1 cellular context compared by ENCODE assay signal in genomic region chr18:50105027-50105426, GRCh38.
TF ChIP-seq lines count a peak whose summit lies in the region.

No MANE protein-coding gene starts in this region.

TF ChIP-seq in HEK293, 187 proteins besides CTCF, POLR2A, EP300 and RAD21 (continued from another document and continues in another):
- TF ChIP-seq ZBTB6 (tag by site-specific recombination; IDR thresholded peaks at IDR 0.05) (no peak), ZFP37 (tag by site-specific recombination; IDR thresholded peaks at IDR 0.05) (peak; percentile 96), ZBTB44 (tag by site-specific recombination; IDR thresholded peaks at IDR 0.05) (no peak), MYNN (tag by site-specific recombination; IDR thresholded peaks at IDR 0.05; ENCODE audit: borderline replicate concordance) (no peak), ZNF350 (tag by site-specific recombination; IDR thresholded peaks at IDR 0.05) (no peak), PBX3 (CRISPR knock-in tag; IDR thresholded peaks at IDR 0.05) (no peak), ZSCAN30 (tag by site-specific recombination; IDR thresholded peaks at IDR 0.05) (no peak), BCL11A (tag by site-specific recombination; IDR thresholded peaks at IDR 0.05; ENCODE audit: low read depth) (no peak), ZNF274 (IDR thresholded peaks at IDR 0.05; ENCODE audit: low read length) (no peak), ZNF274 (tag by site-specific recombination; IDR thresholded peaks at IDR 0.05; ENCODE audit: borderline replicate concordance) (no peak), ZNF175 (tag by site-specific recombination; IDR thresholded peaks at IDR 0.05) (no peak), KLF9 (tag by site-specific recombination; IDR thresholded peaks at IDR 0.05; ENCODE audit: low read depth) (no peak), ZNF138 (tag by site-specific recombination; IDR thresholded peaks at IDR 0.05; ENCODE audit: borderline replicate concordance) (0 out of 2 replicates have a peak, but pooled peaks have one; percentile 43), ZNF2 (tag by site-specific recombination; IDR thresholded peaks at IDR 0.05) (no peak), ZNF433 (tag by site-specific recombination; IDR thresholded peaks at IDR 0.05; ENCODE audit: low read depth) (peak; percentile 90), MZF1 (tag by site-specific recombination; IDR thresholded peaks at IDR 0.05; ENCODE audit: borderline replicate concordance) (peak; percentile 33; the same call in 1 of the 2 replicates), GLIS2 (tag by site-specific recombination; IDR thresholded peaks at IDR 0.05) (0 out of 2 replicates have a peak, but pooled peaks have one; percentile 13), ZNF843 (tag by site-specific recombination; IDR thresholded peaks at IDR 0.05) (no peak), ZNF785 (tag by site-specific recombination; IDR thresholded peaks at IDR 0.05) (no peak), OVOL3 (tag by site-specific recombination; IDR thresholded peaks at IDR 0.05) (peak; percentile 57; the same call in 1 of the 2 replicates), ZBTB1 (tag by site-specific recombination; IDR thresholded peaks at IDR 0.05) (no peak), ZNF19 (tag by site-specific recombination; IDR thresholded peaks at IDR 0.05; ENCODE audit: low read depth) (0 out of 2 replicates have a peak, but pooled peaks have one; percentile 63), GLI4 (tag by site-specific recombination; IDR thresholded peaks at IDR 0.05) (no peak), TCF7L2 (IDR thresholded peaks at IDR 0.05; ENCODE audit: borderline replicate concordance, low read depth, low read length) (no peak), AEBP2 (tag by site-specific recombination; IDR thresholded peaks at IDR 0.05; ENCODE audit: borderline replicate concordance) (0 out of 2 replicates have a peak, but pooled peaks have one; percentile 76), BCL11B (tag by site-specific recombination; IDR thresholded peaks at IDR 0.05; ENCODE audit: low read depth) (no peak), ZNF10 (tag by site-specific recombination; IDR thresholded peaks at IDR 0.05) (no peak), ZNF155 (tag by site-specific recombination; IDR thresholded peaks at IDR 0.05) (no peak), ZNF174 (tag by site-specific recombination; IDR thresholded peaks at IDR 0.05) (no peak), ZNF37A (tag by site-specific recombination; IDR thresholded peaks at IDR 0.05) (no peak), ZNF664 (tag by site-specific recombination; IDR thresholded peaks at IDR 0.05) (peak; percentile 82), ZNF704 (tag by site-specific recombination; IDR thresholded peaks at IDR 0.05) (peak; percentile 68; the same call in 1 of the 2 replicates), GLIS1 (tag by site-specific recombination; IDR thresholded peaks at IDR 0.05) (0 out of 2 replicates have a peak, but pooled peaks have one; percentile 18), MEIS1 (CRISPR knock-in tag; IDR thresholded peaks at IDR 0.05; ENCODE audit: borderline replicate concordance) (no peak), ZNF791 (tag by site-specific recombination; IDR thresholded peaks at IDR 0.05) (peak; percentile 86; the same call in 1 of the 2 replicates), ZNF571 (tag by site-specific recombination; IDR thresholded peaks at IDR 0.05) (no peak), ZNF558 (tag by site-specific recombination; IDR thresholded peaks at IDR 0.05) (peak; percentile 79; the same call in 1 of the 2 replicates), ZNF211 (tag by site-specific recombination; IDR thresholded peaks at IDR 0.05; ENCODE audit: low read depth) (no peak), ZNF585B (tag by site-specific recombination; IDR thresholded peaks at IDR 0.05) (no peak), YY1 (tag by site-specific recombination; IDR thresholded peaks at IDR 0.05) (no peak), ZNF404 (tag by site-specific recombination; IDR thresholded peaks at IDR 0.05) (peak; percentile 88; the same call in 1 of the 2 replicates), ZNF391 (tag by site-specific recombination; IDR thresholded peaks at IDR 0.05; ENCODE audit: borderline replicate concordance, low read depth) (no peak), IKZF3 (tag by site-specific recombination; IDR thresholded peaks at IDR 0.05) (no peak), ZBTB20 (tag by site-specific recombination; IDR thresholded peaks at IDR 0.05) (no peak), ZBTB26 (tag by site-specific recombination; optimal IDR thresholded peaks at IDR 0.05) (no peak)
- TF ChIP-seq, protein P1, sequence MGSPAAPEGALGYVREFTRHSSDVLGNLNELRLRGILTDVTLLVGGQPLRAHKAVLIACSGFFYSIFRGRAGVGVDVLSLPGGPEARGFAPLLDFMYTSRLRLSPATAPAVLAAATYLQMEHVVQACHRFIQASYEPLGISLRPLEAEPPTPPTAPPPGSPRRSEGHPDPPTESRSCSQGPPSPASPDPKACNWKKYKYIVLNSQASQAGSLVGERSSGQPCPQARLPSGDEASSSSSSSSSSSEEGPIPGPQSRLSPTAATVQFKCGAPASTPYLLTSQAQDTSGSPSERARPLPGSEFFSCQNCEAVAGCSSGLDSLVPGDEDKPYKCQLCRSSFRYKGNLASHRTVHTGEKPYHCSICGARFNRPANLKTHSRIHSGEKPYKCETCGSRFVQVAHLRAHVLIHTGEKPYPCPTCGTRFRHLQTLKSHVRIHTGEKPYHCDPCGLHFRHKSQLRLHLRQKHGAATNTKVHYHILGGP (tag by site-specific recombination; IDR thresholded peaks at IDR 0.05): no peak
- TF ChIP-seq, protein P2, sequence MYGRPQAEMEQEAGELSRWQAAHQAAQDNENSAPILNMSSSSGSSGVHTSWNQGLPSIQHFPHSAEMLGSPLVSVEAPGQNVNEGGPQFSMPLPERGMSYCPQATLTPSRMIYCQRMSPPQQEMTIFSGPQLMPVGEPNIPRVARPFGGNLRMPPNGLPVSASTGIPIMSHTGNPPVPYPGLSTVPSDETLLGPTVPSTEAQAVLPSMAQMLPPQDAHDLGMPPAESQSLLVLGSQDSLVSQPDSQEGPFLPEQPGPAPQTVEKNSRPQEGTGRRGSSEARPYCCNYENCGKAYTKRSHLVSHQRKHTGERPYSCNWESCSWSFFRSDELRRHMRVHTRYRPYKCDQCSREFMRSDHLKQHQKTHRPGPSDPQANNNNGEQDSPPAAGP (tag by site-specific recombination; IDR thresholded peaks at IDR 0.05): no peak
- TF ChIP-seq, protein P3, sequence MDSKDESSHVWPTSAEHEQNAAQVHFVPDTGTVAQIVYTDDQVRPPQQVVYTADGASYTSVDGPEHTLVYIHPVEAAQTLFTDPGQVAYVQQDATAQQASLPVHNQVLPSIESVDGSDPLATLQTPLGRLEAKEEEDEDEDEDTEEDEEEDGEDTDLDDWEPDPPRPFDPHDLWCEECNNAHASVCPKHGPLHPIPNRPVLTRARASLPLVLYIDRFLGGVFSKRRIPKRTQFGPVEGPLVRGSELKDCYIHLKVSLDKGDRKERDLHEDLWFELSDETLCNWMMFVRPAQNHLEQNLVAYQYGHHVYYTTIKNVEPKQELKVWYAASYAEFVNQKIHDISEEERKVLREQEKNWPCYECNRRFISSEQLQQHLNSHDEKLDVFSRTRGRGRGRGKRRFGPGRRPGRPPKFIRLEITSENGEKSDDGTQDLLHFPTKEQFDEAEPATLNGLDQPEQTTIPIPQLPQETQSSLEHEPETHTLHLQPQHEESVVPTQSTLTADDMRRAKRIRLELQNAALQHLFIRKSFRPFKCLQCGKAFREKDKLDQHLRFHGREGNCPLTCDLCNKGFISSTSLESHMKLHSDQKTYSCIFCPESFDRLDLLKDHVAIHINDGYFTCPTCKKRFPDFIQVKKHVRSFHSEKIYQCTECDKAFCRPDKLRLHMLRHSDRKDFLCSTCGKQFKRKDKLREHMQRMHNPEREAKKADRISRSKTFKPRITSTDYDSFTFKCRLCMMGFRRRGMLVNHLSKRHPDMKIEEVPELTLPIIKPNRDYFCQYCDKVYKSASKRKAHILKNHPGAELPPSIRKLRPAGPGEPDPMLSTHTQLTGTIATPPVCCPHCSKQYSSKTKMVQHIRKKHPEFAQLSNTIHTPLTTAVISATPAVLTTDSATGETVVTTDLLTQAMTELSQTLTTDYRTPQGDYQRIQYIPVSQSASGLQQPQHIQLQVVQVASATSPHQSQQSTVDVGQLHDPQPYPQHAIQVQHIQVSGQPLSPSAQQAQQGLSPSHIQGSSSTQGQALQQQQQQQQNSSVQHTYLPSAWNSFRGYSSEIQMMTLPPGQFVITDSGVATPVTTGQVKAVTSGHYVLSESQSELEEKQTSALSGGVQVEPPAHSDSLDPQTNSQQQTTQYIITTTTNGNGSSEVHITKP (tag by site-specific recombination; IDR thresholded peaks at IDR 0.05): no peak
- TF ChIP-seq, protein P4, sequence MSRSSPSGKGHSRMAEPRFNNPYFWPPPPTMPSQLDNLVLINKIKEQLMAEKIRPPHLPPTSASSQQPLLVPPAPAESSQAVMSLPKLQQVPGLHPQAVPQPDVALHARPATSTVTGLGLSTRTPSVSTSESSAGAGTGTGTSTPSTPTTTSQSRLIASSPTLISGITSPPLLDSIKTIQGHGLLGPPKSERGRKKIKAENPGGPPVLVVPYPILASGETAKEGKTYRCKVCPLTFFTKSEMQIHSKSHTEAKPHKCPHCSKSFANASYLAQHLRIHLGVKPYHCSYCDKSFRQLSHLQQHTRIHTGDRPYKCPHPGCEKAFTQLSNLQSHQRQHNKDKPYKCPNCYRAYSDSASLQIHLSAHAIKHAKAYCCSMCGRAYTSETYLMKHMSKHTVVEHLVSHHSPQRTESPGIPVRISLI (tag by site-specific recombination; IDR thresholded peaks at IDR 0.05): no peak
- TF ChIP-seq, protein P5, sequence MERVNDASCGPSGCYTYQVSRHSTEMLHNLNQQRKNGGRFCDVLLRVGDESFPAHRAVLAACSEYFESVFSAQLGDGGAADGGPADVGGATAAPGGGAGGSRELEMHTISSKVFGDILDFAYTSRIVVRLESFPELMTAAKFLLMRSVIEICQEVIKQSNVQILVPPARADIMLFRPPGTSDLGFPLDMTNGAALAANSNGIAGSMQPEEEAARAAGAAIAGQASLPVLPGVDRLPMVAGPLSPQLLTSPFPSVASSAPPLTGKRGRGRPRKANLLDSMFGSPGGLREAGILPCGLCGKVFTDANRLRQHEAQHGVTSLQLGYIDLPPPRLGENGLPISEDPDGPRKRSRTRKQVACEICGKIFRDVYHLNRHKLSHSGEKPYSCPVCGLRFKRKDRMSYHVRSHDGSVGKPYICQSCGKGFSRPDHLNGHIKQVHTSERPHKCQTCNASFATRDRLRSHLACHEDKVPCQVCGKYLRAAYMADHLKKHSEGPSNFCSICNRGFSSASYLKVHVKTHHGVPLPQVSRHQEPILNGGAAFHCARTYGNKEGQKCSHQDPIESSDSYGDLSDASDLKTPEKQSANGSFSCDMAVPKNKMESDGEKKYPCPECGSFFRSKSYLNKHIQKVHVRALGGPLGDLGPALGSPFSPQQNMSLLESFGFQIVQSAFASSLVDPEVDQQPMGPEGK (tag by site-specific recombination; IDR thresholded peaks at IDR 0.05): no peak
